Comparison of ENCODE assay signal across 33 cellular contexts in genomic region chr12:102372112-102372511, GRCh38.
"Had no signal": no experiment of that assay in that cellular context is flagged by ENCODE, and none has a peak within 500 bp of the region (broad histone marks: within the 10 kb centered on the region; RNA-seq: fewer than 3 reads in every experiment).

No MANE protein-coding gene starts in this region.

- H3K4me3 ChIP-seq: adrenal gland, ascending aorta, coronary artery, dorsolateral prefrontal cortex, heart right ventricle, left ventricle myocardium inferior, lung, skin epidermis, thyroid gland, upper lobe of left lung, vagina had no signal

- H3K9me3 ChIP-seq: adrenal gland, ascending aorta, left ventricle myocardium inferior, neutrophil, thyroid gland, upper lobe of left lung, vagina had no signal

- DNase-seq: activated CD4-positive, alpha-beta memory T cell treated with anti-CD3 and anti-CD28 coated beads for 36 hours; activated CD4-positive, alpha-beta T cell treated with anti-CD3 and anti-CD28 coated beads for 48 hours; activated CD8-positive, alpha-beta memory T cell treated with anti-CD3 and anti-CD28 coated beads, Interleukin-2, amount 50 U/mL, for 4 hours; activated effector memory CD4-positive, alpha-beta T cell treated with anti-CD3 and anti-CD28 coated beads, Interleukin-2, amount 50 U/mL, for 16 hours; activated naive CD4-positive, alpha-beta T cell treated with anti-CD3 and anti-CD28 coated beads for 36 hours; activated naive CD8-positive, alpha-beta T cell treated with anti-CD3 and anti-CD28 coated beads for 36 hours; activated T-cell treated with anti-CD3 and anti-CD28 coated beads, Interleukin-2, amount 50 U/mL, for 1 hour; adrenal gland; brain microvascular endothelial cell; dorsolateral prefrontal cortex; effector memory CD4-positive, alpha-beta T cell; foreskin melanocyte; heart right ventricle; kidney glomerular epithelial cell; left ventricle myocardium inferior; mesendoderm; stimulated activated CD4-positive, alpha-beta T cell treated with anti-CD3 and anti-CD28 coated beads, Interleukin-12 subunit alpha, Interleukin-12 subunit beta, amount 100 ng/mL, for 4 hours; stimulated activated CD4-positive, alpha-beta T cell treated with anti-CD3 and anti-CD28 coated beads, Interleukin-4, amount 100 ng/mL, for 24 hours; stimulated activated naive CD8-positive, alpha-beta T cell treated with anti-CD3 and anti-CD28 coated beads, Interleukin-15, amount 100 ng/mL, for 72 hours; T-helper 17 cell; T1000; thyroid gland; upper lobe of left lung; WERI-Rb-1 had no signal

- H3K27me3 ChIP-seq: adrenal gland, ascending aorta, brain microvascular endothelial cell, heart right ventricle, neutrophil, thyroid gland, upper lobe of left lung, vagina had no signal

- H3K27ac ChIP-seq: adrenal gland, ascending aorta, brain microvascular endothelial cell, coronary artery, dorsolateral prefrontal cortex, heart right ventricle, left ventricle myocardium inferior, neutrophil, skin epidermis, thyroid gland, upper lobe of left lung, vagina, WERI-Rb-1 had no signal

- ATAC-seq: heart right ventricle; natural killer cell treated with Interleukin-12 subunit alpha and Interleukin-12 subunit beta and Interleukin-15 and Interleukin-18, amount 100 ng/mL, for 72 hours; sciatic nerve; stimulated activated effector memory CD8-positive, alpha-beta T cell treated with anti-CD3 and anti-CD28 coated beads, Interleukin-12 subunit alpha, Interleukin-12 subunit beta, amount 100 ng/mL, for 72 hours; T-helper 17 cell had no signal

- H3K36me3 ChIP-seq: adrenal gland, ascending aorta, brain microvascular endothelial cell, heart right ventricle, left ventricle myocardium inferior, neutrophil, thyroid gland, upper lobe of left lung, vagina, WERI-Rb-1 had no signal

- H3K4me1 ChIP-seq: adrenal gland, ascending aorta, heart right ventricle, left ventricle myocardium inferior, thyroid gland, upper lobe of left lung, vagina had no signal
